ENCODE assay signal across 33 cellular contexts in genomic region chr17:35988164-35988563, GRCh38. TPM values are rescaled to one million over a fixed set of nuclear protein-coding genes. Genes with fewer than 3 reads are reported as not detected.
"Had no signal": no experiment of that assay in that cellular context is flagged by ENCODE, and none has a peak within 500 bp of the region (broad histone marks: within the 10 kb centered on the region; RNA-seq: fewer than 3 reads in every experiment).

No MANE protein-coding gene starts in this region.

- H3K36me3 Mint-ChIP-seq: activated naive CD4-positive, alpha-beta T cell treated with anti-CD3 and anti-CD28 coated beads, Interleukin-2, amount 50 U/mL, for 24 hours; activated naive CD8-positive, alpha-beta T cell treated with anti-CD3 and anti-CD28 coated beads, Interleukin-2, amount 10 ng/mL, durations not matched to agents 7 days and 5 days had no signal

- H3K4me1 ChIP-seq: ascending aorta had no signal

- H3K9me3 Mint-ChIP-seq: activated CD4-positive, alpha-beta T cell treated with anti-CD3 and anti-CD28 coated beads, Interleukin-2, amount 10 ng/mL, durations not matched to agents 24 days and 14 days; activated T-helper 2 cell treated with anti-CD3 and anti-CD28 coated beads, Interferon-gamma antibody, Interleukin-2, Interleukin-4, amounts not matched to agents 10 μg/mL and 5 μg/mL and 100 μg/mL, durations not matched to agents 14 hours and 24 hours and 36 hours had no signal

- ATAC-seq: activated CD8-positive, alpha-beta T cell treated with anti-CD3 and anti-CD28 coated beads, Interleukin-2, amount 10 ng/mL, durations not matched to agents 7 days and 5 days; K562; Right ventricle myocardium inferior; SK-N-SH treated with all-trans-retinoic acid at 6 μM for 48 hours had no signal

- H3K4me3 Mint-ChIP-seq: activated CD4-positive, alpha-beta T cell treated with anti-CD3 and anti-CD28 coated beads, Interleukin-2, amount 10 ng/mL, durations not matched to agents 24 days and 14 days; activated CD8-positive, alpha-beta T cell treated with anti-CD3 and anti-CD28 coated beads, Interleukin-2, amount 10 ng/mL, durations not matched to agents 7 days and 5 days; activated naive CD4-positive, alpha-beta T cell treated with anti-CD3 and anti-CD28 coated beads, Interleukin-2, amount 50 U/mL, for 24 hours; activated naive CD8-positive, alpha-beta T cell treated with anti-CD3 and anti-CD28 coated beads, Interleukin-2, amount 10 ng/mL, durations not matched to agents 7 days and 5 days; activated T-cell treated with anti-CD3 and anti-CD28 coated beads, Interleukin-2, amount 50 U/mL, for 24 hours; central memory CD8-positive, alpha-beta T cell had no signal

- H3K4me3 ChIP-seq: ascending aorta, cardiac muscle cell, K562, MG63, PC-9 had no signal

- H3K9me3 ChIP-seq: ascending aorta had no signal

- H3K27me3 Mint-ChIP-seq: central memory CD8-positive, alpha-beta T cell had no signal

- DNase-seq: activated CD4-positive, alpha-beta T cell treated with anti-CD3 and anti-CD28 coated beads, Interleukin-2, amount 10 ng/mL, durations not matched to agents 24 days and 14 days; activated CD4-positive, alpha-beta T cell treated with anti-CD3 and anti-CD28 coated beads, Interleukin-2, amount 50 U/mL, for 4 hours; activated CD8-positive, alpha-beta T cell treated with anti-CD3 and anti-CD28 coated beads, Interleukin-2, amount 10 ng/mL, durations not matched to agents 7 days and 5 days; activated gamma-delta T cell; activated naive CD4-positive, alpha-beta T cell treated with Interleukin-2 at 50 U/mL for 16 hours; activated naive CD8-positive, alpha-beta T cell treated with anti-CD3 and anti-CD28 coated beads, Interleukin-2, amount 10 ng/mL, durations not matched to agents 7 days and 5 days; activated T-cell treated with anti-CD3 and anti-CD28 coated beads, Interleukin-2, amount 50 U/mL, for 24 hours; amygdala; MG63; NCI-H1048; NCI-H1105 treated with DMSO at 0.1 percent for 48 hours; NCI-H1436; NCI-H1694; NCI-H1930; NCI-H2081 treated with DMSO at 0.1 percent for 48 hours; NCI-H226; NCI-H446 treated with DMSO at 0.1 percent for 48 hours; NCI-H524; NCI-H69; PC-9; SIG-M5; T-helper 1 cell; T-helper 2 cell; T-helper 9 cell had no signal

- H3K36me3 ChIP-seq: ascending aorta, cardiac muscle cell, MG63 had no signal

- H3K27ac Mint-ChIP-seq: activated CD4-positive, alpha-beta T cell treated with anti-CD3 and anti-CD28 coated beads, Interleukin-2, amount 10 ng/mL, durations not matched to agents 24 days and 14 days; activated CD8-positive, alpha-beta T cell treated with anti-CD3 and anti-CD28 coated beads, Interleukin-2, amount 10 ng/mL, durations not matched to agents 7 days and 5 days; activated naive CD4-positive, alpha-beta T cell treated with anti-CD3 and anti-CD28 coated beads, Interleukin-2, amount 50 U/mL, for 24 hours; activated naive CD8-positive, alpha-beta T cell treated with anti-CD3 and anti-CD28 coated beads, Interleukin-2, amount 10 ng/mL, durations not matched to agents 7 days and 5 days; activated T-cell treated with anti-CD3 and anti-CD28 coated beads, Interleukin-2, amount 50 U/mL, for 24 hours; activated T-helper 2 cell treated with anti-CD3 and anti-CD28 coated beads, Interferon-gamma antibody, Interleukin-2, Interleukin-4, amounts not matched to agents 10 μg/mL and 5 μg/mL and 100 μg/mL, durations not matched to agents 14 hours and 24 hours and 36 hours had no signal

- H3K4me1 Mint-ChIP-seq: activated CD4-positive, alpha-beta T cell treated with anti-CD3 and anti-CD28 coated beads, Interleukin-2, amount 10 ng/mL, durations not matched to agents 24 days and 14 days; activated naive CD4-positive, alpha-beta T cell treated with anti-CD3 and anti-CD28 coated beads, Interleukin-2, amount 50 U/mL, for 24 hours; activated naive CD8-positive, alpha-beta T cell treated with anti-CD3 and anti-CD28 coated beads, Interleukin-2, amount 10 ng/mL, durations not matched to agents 7 days and 5 days; central memory CD8-positive, alpha-beta T cell had no signal

RNA-seq across cellular contexts. Expression of gene CCL14, which starts 1.6 kb away (rescaled TPM):
- total RNA-seq: activated CD4-positive, alpha-beta T cell treated with anti-CD3 and anti-CD28 coated beads, Interleukin-2, amount 10 ng/mL, durations not matched to agents 24 days and 14 days; activated CD8-positive, alpha-beta T cell treated with anti-CD3 and anti-CD28 coated beads, Interleukin-2, amount 10 ng/mL, durations not matched to agents 7 days and 5 days; activated naive CD8-positive, alpha-beta T cell treated with anti-CD3 and anti-CD28 coated beads, Interleukin-2, amount 10 ng/mL, durations not matched to agents 7 days and 5 days; activated T-helper 2 cell treated with anti-CD3 and anti-CD28 coated beads, Interferon-gamma antibody, Interleukin-2, Interleukin-4, amounts not matched to agents 10 μg/mL and 5 μg/mL and 100 μg/mL, durations not matched to agents 14 hours and 24 hours and 36 hours; cardiac muscle cell; K562; PC-9; SK-MEL-5 had no signal

RNA-seq across cellular contexts. Expression of gene CCL16, which starts 6.9 kb away (rescaled TPM):
- total RNA-seq: activated CD4-positive, alpha-beta T cell treated with anti-CD3 and anti-CD28 coated beads, Interleukin-2, amount 10 ng/mL, durations not matched to agents 24 days and 14 days; activated CD8-positive, alpha-beta T cell treated with anti-CD3 and anti-CD28 coated beads, Interleukin-2, amount 10 ng/mL, durations not matched to agents 7 days and 5 days; activated naive CD8-positive, alpha-beta T cell treated with anti-CD3 and anti-CD28 coated beads, Interleukin-2, amount 10 ng/mL, durations not matched to agents 7 days and 5 days; activated T-helper 2 cell treated with anti-CD3 and anti-CD28 coated beads, Interferon-gamma antibody, Interleukin-2, Interleukin-4, amounts not matched to agents 10 μg/mL and 5 μg/mL and 100 μg/mL, durations not matched to agents 14 hours and 24 hours and 36 hours; ascending aorta; cardiac muscle cell; K562; PC-9; Right ventricle myocardium inferior; SK-MEL-5 had no signal

RNA-seq across cellular contexts. Expression of gene CCL15, which starts 13.2 kb away (rescaled TPM):
- total RNA-seq: activated CD4-positive, alpha-beta T cell treated with anti-CD3 and anti-CD28 coated beads, Interleukin-2, amount 10 ng/mL, durations not matched to agents 24 days and 14 days; activated CD8-positive, alpha-beta T cell treated with anti-CD3 and anti-CD28 coated beads, Interleukin-2, amount 10 ng/mL, durations not matched to agents 7 days and 5 days; activated naive CD8-positive, alpha-beta T cell treated with anti-CD3 and anti-CD28 coated beads, Interleukin-2, amount 10 ng/mL, durations not matched to agents 7 days and 5 days; activated T-helper 2 cell treated with anti-CD3 and anti-CD28 coated beads, Interferon-gamma antibody, Interleukin-2, Interleukin-4, amounts not matched to agents 10 μg/mL and 5 μg/mL and 100 μg/mL, durations not matched to agents 14 hours and 24 hours and 36 hours; ascending aorta; cardiac muscle cell; K562; PC-9; Right ventricle myocardium inferior; SK-MEL-5 had no signal

RNA-seq across cellular contexts. Expression of gene CCL23, which starts 29.6 kb away (rescaled TPM):
- total RNA-seq: activated CD4-positive, alpha-beta T cell treated with anti-CD3 and anti-CD28 coated beads, Interleukin-2, amount 10 ng/mL, durations not matched to agents 24 days and 14 days; activated CD8-positive, alpha-beta T cell treated with anti-CD3 and anti-CD28 coated beads, Interleukin-2, amount 10 ng/mL, durations not matched to agents 7 days and 5 days; activated naive CD8-positive, alpha-beta T cell treated with anti-CD3 and anti-CD28 coated beads, Interleukin-2, amount 10 ng/mL, durations not matched to agents 7 days and 5 days; activated T-helper 2 cell treated with anti-CD3 and anti-CD28 coated beads, Interferon-gamma antibody, Interleukin-2, Interleukin-4, amounts not matched to agents 10 μg/mL and 5 μg/mL and 100 μg/mL, durations not matched to agents 14 hours and 24 hours and 36 hours; cardiac muscle cell; K562; PC-9; Right ventricle myocardium inferior; SK-MEL-5 had no signal

RNA-seq across cellular contexts. Expression of gene LYZL6, which starts 44.7 kb away (rescaled TPM):
- total RNA-seq: activated CD4-positive, alpha-beta T cell treated with anti-CD3 and anti-CD28 coated beads, Interleukin-2, amount 10 ng/mL, durations not matched to agents 24 days and 14 days; activated CD8-positive, alpha-beta T cell treated with anti-CD3 and anti-CD28 coated beads, Interleukin-2, amount 10 ng/mL, durations not matched to agents 7 days and 5 days; activated naive CD8-positive, alpha-beta T cell treated with anti-CD3 and anti-CD28 coated beads, Interleukin-2, amount 10 ng/mL, durations not matched to agents 7 days and 5 days; activated T-helper 2 cell treated with anti-CD3 and anti-CD28 coated beads, Interferon-gamma antibody, Interleukin-2, Interleukin-4, amounts not matched to agents 10 μg/mL and 5 μg/mL and 100 μg/mL, durations not matched to agents 14 hours and 24 hours and 36 hours; ascending aorta; cardiac muscle cell; K562; PC-9; Right ventricle myocardium inferior; SK-MEL-5 had no signal
